In genomic region chr15:78755895-78756591, GRCh38 we compare ENCODE assay signal across 9 cellular contexts. TPM values are rescaled to one million over a fixed set of nuclear protein-coding genes. Genes with fewer than 3 reads are reported as not detected.
DNase-seq lines count a peak whose midpoint lies in the region; ATAC-seq and TF ChIP-seq lines count a peak whose summit lies in the region.
"Not testable (repeated sequence)": the region's sequence is repeated elsewhere in the genome, so short reads cannot be mapped to it uniquely, and the experiment has no call there.
"Had no signal": no experiment of that assay in that cellular context is flagged by ENCODE, and none has a peak within 500 bp of the region (broad histone marks: within the 10 kb centered on the region; RNA-seq: fewer than 3 reads in every experiment).

No MANE protein-coding gene starts in this region.

- H3K36me3 Mint-ChIP-seq in activated naive CD4-positive, alpha-beta T cell treated with anti-CD3 and anti-CD28 coated beads, Interleukin-2, amount 50 U/mL, for 72 hours, result not testable (repeated sequence)

- not testable (repeated sequence) for H3K79me1 ChIP-seq in mesendoderm (ENCODE audit: low read length)

- peak overlapping the region in 1 of 2 donors; percentile 93 for H3K27ac Mint-ChIP-seq in activated naive CD4-positive, alpha-beta T cell treated with anti-CD3 and anti-CD28 coated beads, Interleukin-2, amount 50 U/mL, for 72 hours

- not testable (repeated sequence) for H3K18ac ChIP-seq in mesendoderm (ENCODE audit: low read length)

- WGBS in mesendoderm (ENCODE audit: extremely low coverage, insufficient coverage, low lambda C conversion rate), result no CpG with 5 or more reads among the region's 13 CpGs

- H2BK15ac ChIP-seq in mesendoderm (replicated peaks; ENCODE audit: low read depth), result not testable (repeated sequence)

- H3K4me3 ChIP-seq in BLaER1; fibroblast of pulmonary artery (replicated peaks; ENCODE audit: low read depth, low read length); mesendoderm (ENCODE audit: low read length): not testable (repeated sequence)

- not testable (repeated sequence) for H2BK120ac ChIP-seq in mesendoderm (ENCODE audit: low read depth, low read length)

- H4K20me1 ChIP-seq in BLaER1, result not testable (repeated sequence)

- not testable (repeated sequence) for H4K8ac ChIP-seq in mesendoderm (ENCODE audit: low read depth, low read length)

- H2BK5ac ChIP-seq in mesendoderm (ENCODE audit: low read length), result not testable (repeated sequence)

- H3K9me3 Mint-ChIP-seq in activated naive CD4-positive, alpha-beta T cell treated with anti-CD3 and anti-CD28 coated beads, Interleukin-2, amount 50 U/mL, for 72 hours, result not testable (repeated sequence)

- not testable (repeated sequence) for H3K56ac ChIP-seq in mesendoderm (ENCODE audit: low read length)

- ATAC-seq in GM18907 (IDR thresholded peaks at IDR 0.05; ENCODE audit: unreplicated experiment) (peak; percentile 21), SK-N-SH treated with all-trans-retinoic acid at 6 μM for 48 hours (peak; percentile 72)
- peak; percentile 25 to 55 for ATAC-seq in activated naive CD4-positive, alpha-beta T cell treated with anti-CD3 and anti-CD28 coated beads, Interleukin-2, amount 50 U/mL, for 72 hours

- not testable (repeated sequence) for H4K5ac ChIP-seq in mesendoderm (ENCODE audit: low read length)

- DNase-seq in LHCN-M2 (ENCODE audit: low read depth), result peak; percentile 89
- peak in 1 of 2 donors; percentile 58 for DNase-seq in activated naive CD4-positive, alpha-beta T cell treated with anti-CD3 and anti-CD28 coated beads, Interleukin-2, amount 50 U/mL, for 72 hours (ENCODE audit: low spot score in 2 of 2)
- DNase-seq in fibroblast of pulmonary artery (ENCODE audit: low read depth), result peak; percentile 69
- peak; percentile 32 for DNase-seq in mesendoderm
- DNase-seq in stimulated activated CD4-positive, alpha-beta T cell treated with anti-CD3 and anti-CD28 coated beads, Interleukin-4, amount 100 ng/mL, for 48 hours (ENCODE audit: low read depth in 2 of 2), result peak; percentile 19 to 40

- H3K23ac ChIP-seq in mesendoderm (ENCODE audit: low read length), result not testable (repeated sequence)

- not testable (repeated sequence) for H3K27me3 ChIP-seq in BLaER1; mesendoderm (ENCODE audit: insufficient read depth, low read length, poor library complexity)

- H3K27ac ChIP-seq in BLaER1, result peak overlapping the region; percentile 30; the same call in 1 of the 2 replicates
- H3K27ac ChIP-seq in mesendoderm (ENCODE audit: low read depth, low read length), result not testable (repeated sequence)

- H3K9me3 ChIP-seq in BLaER1, result not testable (repeated sequence)

- H3K9ac ChIP-seq in BLaER1; mesendoderm (ENCODE audit: low read length): not testable (repeated sequence)

- H3K79me2 ChIP-seq in mesendoderm (ENCODE audit: control insufficient read depth, insufficient read depth, low read length), result not testable (repeated sequence)

- peak; percentile 39 for TF ChIP-seq CTCF in fibroblast of pulmonary artery (IDR thresholded peaks at IDR 0.05; ENCODE audit: low read length, missing control alignments)

- peak overlapping the region; percentile 94 for H3K4me2 ChIP-seq in BLaER1
- H3K4me2 ChIP-seq in mesendoderm (ENCODE audit: low read length), result not testable (repeated sequence)

- not testable (repeated sequence) for H3K36me3 ChIP-seq in BLaER1; mesendoderm (ENCODE audit: control insufficient read depth, insufficient read depth, low read length)

- peaks cover 93% of the 10 kb centered on the region for H3K4me1 ChIP-seq in BLaER1
- not testable (repeated sequence) for H3K4me1 ChIP-seq in mesendoderm (ENCODE audit: control insufficient read depth, low read depth, low read length)

- H2AK5ac ChIP-seq in mesendoderm (ENCODE audit: low read length), result not testable (repeated sequence)

- H3K4ac ChIP-seq in mesendoderm (ENCODE audit: low read depth, low read length), result not testable (repeated sequence)

RNA-seq across cellular contexts. Expression of gene ADAMTS7, which starts 55.2 kb away (rescaled TPM):
- 35.1 and 35.2 TPM in 2 replicates for total RNA-seq in LHCN-M2 (2014; rRNA removed)
- polyA plus RNA-seq in LHCN-M2 (2012), result 23.6 TPM
- total RNA-seq in activated naive CD4-positive, alpha-beta T cell treated with anti-CD3 and anti-CD28 coated beads, Interleukin-2, amount 50 U/mL, for 72 hours, result 1 to 10 TPM; 1.4 to 4.3 TPM
- polyA plus RNA-seq in mesendoderm (2013, experiment 1 of 2), result 11.7 TPM
- polyA plus RNA-seq in mesendoderm (2013, experiment 2 of 2), result 10.7 TPM
- total RNA-seq: mononuclear cell had no signal

Comparison
In these comparisons a context has a peak if more than half of its experiments do, and no peak if none do; other contexts are left out.
1. ATAC-seq: peak in every context shown above with its lines; median percentile 72 in SK-N-SH treated with all-trans-retinoic acid at 6 μM for 48 hours; 40 in activated naive CD4-positive, alpha-beta T cell treated with anti-CD3 and anti-CD28 coated beads, Interleukin-2, amount 50 U/mL, for 72 hours; 21 in GM18907.